ENCODE assay signal across 9 cellular contexts in the genomic region with DNA sequence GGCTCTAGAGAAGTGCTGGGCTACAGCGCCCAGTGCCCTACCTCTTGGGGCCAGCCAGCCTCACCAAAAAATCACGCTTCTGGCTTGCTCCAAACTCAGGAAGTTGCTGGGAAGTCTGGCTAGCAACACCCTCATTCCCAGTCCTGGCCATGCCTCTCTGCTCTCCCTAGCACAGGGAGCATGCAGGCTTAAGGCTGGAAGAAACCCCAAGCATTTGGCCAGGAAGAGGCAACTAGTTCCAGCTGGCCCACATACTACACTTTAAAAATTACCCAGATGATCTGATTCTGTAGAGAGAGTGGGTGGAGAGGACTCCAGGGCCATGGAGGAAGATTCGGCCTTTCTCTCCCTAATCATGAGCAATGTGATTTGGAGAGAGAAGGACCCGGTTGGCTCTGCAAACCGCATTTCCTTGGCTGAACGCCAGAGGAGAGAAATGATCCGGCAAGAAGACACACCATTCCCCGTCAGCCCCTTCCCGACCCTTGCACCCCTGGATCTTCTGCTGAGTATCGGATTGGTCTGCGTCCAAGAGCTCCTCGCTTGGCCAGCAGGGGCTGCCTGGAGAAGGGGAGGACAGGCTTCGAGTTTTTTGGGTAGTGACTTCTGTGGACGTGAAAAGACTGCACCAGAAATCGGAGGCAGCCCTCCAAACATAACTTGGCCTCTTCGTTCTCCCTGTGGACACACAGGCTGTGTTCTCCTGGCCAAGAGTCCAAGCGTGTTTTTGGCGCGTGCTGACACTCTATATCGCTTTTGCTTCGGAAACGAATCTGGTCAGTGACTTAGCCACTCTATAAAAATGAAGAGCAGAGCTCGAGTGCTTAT.
DNase-seq lines count a peak whose midpoint lies in the region; ATAC-seq and TF ChIP-seq lines count a peak whose summit lies in the region.
"Had no signal": no experiment of that assay in that cellular context is flagged by ENCODE, and none has a peak within 500 bp of the region (broad histone marks: within the 10 kb centered on the region; RNA-seq: fewer than 3 reads in every experiment).

No MANE protein-coding gene starts in this region.

- peak overlapping the region; percentile 47 to 64 (median 54) for H3K27ac ChIP-seq in Peyer's patch
- H3K27ac ChIP-seq in lower lobe of right lung = peak overlapping the region; percentile 60
- H3K27ac ChIP-seq in testis = peak overlapping the region in 1 of 2 donors; percentile 71

- intact Hi-C loops in lower lobe of right lung (cut with DNase I) = no loop called here
- intact Hi-C loops in testis (cut with DNase I; ENCODE audit: low total_unique reads) = no loop called here

- TF ChIP-seq POLR2A in Peyer's patch (IDR thresholded peaks at IDR 0.05) (no peak), testis (IDR thresholded peaks at IDR 0.05) (no peak)

- H3K4me3 ChIP-seq in Peyer's patch = peak overlapping the region in 1 of 4 donors; percentile 20
- peak overlapping the region; percentile 6 for H3K4me3 ChIP-seq in lower lobe of right lung
- no peak overlapping the region for H3K4me3 ChIP-seq in testis
- no peak overlapping the region for H3K4me3 ChIP-seq in BE2C (ENCODE audit: low read depth, low read length)

- H3K9me3 ChIP-seq in Peyer's patch = no peaks in the 10 kb centered on the region
- H3K9me3 ChIP-seq in lower lobe of right lung = no peaks in the 10 kb centered on the region
- no peaks in the 10 kb centered on the region for H3K9me3 ChIP-seq in testis
- no peaks in the 10 kb centered on the region for H3K9me3 ChIP-seq in BE2C

- DNase-seq in Peyer's patch = peak in 1 of 3 donors; percentile 60
- DNase-seq in lower lobe of right lung = peak; percentile 52
- peak; percentile 86 for DNase-seq in testis
- no peak for DNase-seq in BE2C
- DNase-seq in AML-193 (lab: John Stamatoyannopoulos, UW) = no peak
- DNase-seq in SIG-M5 (lab: John Stamatoyannopoulos, UW) = no peak
- DNase-seq: MV-4-11 had no signal

- WGBS in testis, 2 donors = 52 to 67% methylated on average over 22 to 23 of the region's 23 CpGs

- TF ChIP-seq CTCF in Peyer's patch (IDR thresholded peaks at IDR 0.05) (peak in 3 of 6 experiments; percentile 11 to 26 (median 15)), lower lobe of right lung (IDR thresholded peaks at IDR 0.05) (peak; percentile 33), testis (IDR thresholded peaks at IDR 0.05) (peak; percentile 27 to 59 (median 29)), BE2C (IDR thresholded peaks at IDR 0.05; ENCODE audit: low read depth, low read length) (no peak)

- H3K36me3 ChIP-seq in Peyer's patch = no peaks in the 10 kb centered on the region
- no peaks in the 10 kb centered on the region for H3K36me3 ChIP-seq in lower lobe of right lung
- H3K36me3 ChIP-seq in testis (ENCODE audit: low read depth, missing control alignments) = no peaks in the 10 kb centered on the region
- H3K36me3 ChIP-seq in BE2C = no peaks in the 10 kb centered on the region

- H3K4me1 ChIP-seq in Peyer's patch = peaks cover 0 to 4% (median 0%) of the 10 kb centered on the region in 4 donors
- peaks cover 20% of the 10 kb centered on the region for H3K4me1 ChIP-seq in lower lobe of right lung
- H3K4me1 ChIP-seq in testis = peaks cover 13% of the 10 kb centered on the region
- H3K4me1 ChIP-seq in BE2C = no peaks in the 10 kb centered on the region

- no peaks in the 10 kb centered on the region for H3K27me3 ChIP-seq in Peyer's patch
- H3K27me3 ChIP-seq in lower lobe of right lung (ENCODE audit: low read depth) = no peaks in the 10 kb centered on the region
- H3K27me3 ChIP-seq in testis = no peaks in the 10 kb centered on the region
- H3K27me3 ChIP-seq in BE2C = no peaks in the 10 kb centered on the region

- ATAC-seq in esophagus mucosa (peak; percentile 20), lower lobe of right lung (peak; percentile 76 to 85), HG02763 (IDR thresholded peaks at IDR 0.05; ENCODE audit: unreplicated experiment) (no peak)

Comparison
In these comparisons a context has a peak if more than half of its experiments do, and no peak if none do; other contexts are left out.
1. DNase-seq: peak in lower lobe of right lung (single experiment) and testis (single experiment); none in BE2C (single experiment), AML-193 (0 of 2) and SIG-M5 (single experiment).